Comparison of ENCODE assay signal across 20 cellular contexts in the genomic region with DNA sequence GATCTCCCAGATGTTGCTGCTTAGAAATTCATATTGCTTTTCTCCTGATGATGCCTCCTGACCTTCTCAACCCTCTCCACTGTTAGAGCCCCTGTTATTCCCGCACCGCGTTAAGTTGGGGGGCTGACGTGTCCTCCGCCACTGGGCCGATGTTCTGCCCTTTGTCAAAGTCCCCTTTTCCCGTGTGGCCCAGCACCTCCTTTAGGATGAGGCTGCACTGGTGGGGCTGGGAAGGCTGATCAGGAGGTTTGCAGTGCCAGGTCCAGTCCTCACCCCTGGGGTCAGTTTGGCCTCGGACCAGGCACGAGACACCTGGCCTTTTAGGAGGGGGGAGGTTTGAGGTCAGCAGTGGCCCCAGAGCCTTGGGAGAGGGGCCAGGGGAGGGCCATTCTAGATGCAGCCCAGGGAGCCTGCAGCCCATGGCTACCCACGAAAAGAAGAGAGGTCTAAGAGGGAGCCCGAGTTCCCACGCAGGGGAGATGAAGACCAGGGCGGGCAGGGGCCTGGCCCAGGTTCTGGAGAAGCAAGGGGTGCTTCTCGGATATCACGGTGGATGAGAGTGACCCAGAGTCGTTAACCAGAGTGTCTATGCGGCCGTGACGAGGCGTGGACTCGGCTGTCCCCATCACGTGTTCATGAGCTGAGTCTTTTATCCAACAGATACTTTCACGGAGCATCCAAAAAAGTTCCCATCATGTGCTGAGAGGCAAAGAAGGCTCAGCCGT.
DNase-seq lines count a peak whose midpoint lies in the region; ATAC-seq and TF ChIP-seq lines count a peak whose summit lies in the region.
"Had no signal": no experiment of that assay in that cellular context is flagged by ENCODE, and none has a peak within 500 bp of the region (broad histone marks: within the 10 kb centered on the region; RNA-seq: fewer than 3 reads in every experiment).

No MANE protein-coding gene starts in this region.

- no peak overlapping the region for H3K4me3 Mint-ChIP-seq in endodermal cell
- H3K4me3 Mint-ChIP-seq: CD8-positive, alpha-beta T cell; HFFc6 had no signal

- ATAC-seq in GM18870 (IDR thresholded peaks at IDR 0.05; ENCODE audit: unreplicated experiment) (no peak), GM19395 (IDR thresholded peaks at IDR 0.05; ENCODE audit: unreplicated experiment) (no peak)
- ATAC-seq: CD8-positive, alpha-beta T cell; GM12878; HepG2; Right ventricle myocardium inferior had no signal

- H3K9me3 ChIP-seq in right atrium auricular region = peaks cover 0 to 15% of the 10 kb centered on the region in 2 donors
- H3K9me3 ChIP-seq in left ventricle myocardium inferior (replicated peaks) = peaks cover 26% of the 10 kb centered on the region
- peaks cover 36% of the 10 kb centered on the region for H3K9me3 ChIP-seq in endodermal cell (ENCODE audit: control insufficient read depth, low read length)
- H3K9me3 ChIP-seq in osteoblast (ENCODE audit: low read depth, low read length) = no peaks in the 10 kb centered on the region

- no peaks in the 10 kb centered on the region for H3K4me1 Mint-ChIP-seq in endodermal cell

- no peak overlapping the region for H2AFZ ChIP-seq in osteoblast (ENCODE audit: low read length)

- H3K36me3 ChIP-seq in right atrium auricular region (no peaks in the 10 kb centered on the region), left ventricle myocardium inferior (no peaks in the 10 kb centered on the region), endodermal cell (ENCODE audit: control insufficient read depth, insufficient read depth, low read length) (no peaks in the 10 kb centered on the region), osteoblast (ENCODE audit: insufficient read depth, low read length) (no peaks in the 10 kb centered on the region)
- H3K36me3 ChIP-seq: BLaER1 had no signal

- H3K27ac ChIP-seq in right atrium auricular region (no peak overlapping the region), left ventricle myocardium inferior (replicated peaks) (no peak overlapping the region), endodermal cell (ENCODE audit: low read depth, low read length) (no peak overlapping the region), osteoblast (ENCODE audit: low read depth, low read length) (no peak overlapping the region)
- H3K27ac ChIP-seq: BLaER1 had no signal

- no peaks in the 10 kb centered on the region for H3K79me2 ChIP-seq in osteoblast (ENCODE audit: insufficient read depth, low read length)

- H3K4me2 ChIP-seq in osteoblast (ENCODE audit: insufficient read depth, low read length) = no peak overlapping the region
- H3K4me2 ChIP-seq: BLaER1 had no signal

- H3K4me3 ChIP-seq in right atrium auricular region = no peak overlapping the region
- H3K4me3 ChIP-seq in left ventricle myocardium inferior = no peak overlapping the region
- no peak overlapping the region for H3K4me3 ChIP-seq in endodermal cell (ENCODE audit: low read length)
- H3K4me3 ChIP-seq in osteoblast (ENCODE audit: insufficient read depth, low read length) = no peak overlapping the region
- H3K4me3 ChIP-seq: BLaER1, GM12878 had no signal

- H3K36me3 Mint-ChIP-seq in endodermal cell (ENCODE audit: low read depth) = no peaks in the 10 kb centered on the region
- H3K36me3 Mint-ChIP-seq: CD8-positive, alpha-beta T cell had no signal

- H3K27me3 ChIP-seq in right atrium auricular region = no peaks in the 10 kb centered on the region
- peaks cover 28% of the 10 kb centered on the region for H3K27me3 ChIP-seq in left ventricle myocardium inferior (ENCODE audit: low read depth)
- H3K27me3 ChIP-seq in endodermal cell (ENCODE audit: control insufficient read depth, insufficient read depth, low read length, poor library complexity, severe bottlenecking) = no peaks in the 10 kb centered on the region
- H3K27me3 ChIP-seq in osteoblast (ENCODE audit: insufficient read depth, low read length) = no peaks in the 10 kb centered on the region

- TF ChIP-seq CTCF in right atrium auricular region (IDR thresholded peaks at IDR 0.05) = no peak
- TF ChIP-seq CTCF in left ventricle myocardium inferior (IDR thresholded peaks at IDR 0.05; ENCODE audit: borderline replicate concordance) = no peak
- TF ChIP-seq CTCF in endodermal cell (conservative IDR thresholded peaks at IDR 0.05) = no peak
- no peak for TF ChIP-seq CTCF in osteoblast (IDR thresholded peaks at IDR 0.05; ENCODE audit: extremely low read depth, low read depth, low read length)

- intact Hi-C loops in left ventricle myocardium inferior (cut with micrococcal nuclease) = no loop called here

- H3K27me3 Mint-ChIP-seq in endodermal cell (ENCODE audit: insufficient read depth) = peaks cover 1% of the 10 kb centered on the region

- no peaks in the 10 kb centered on the region for H3K4me1 ChIP-seq in right atrium auricular region
- H3K4me1 ChIP-seq in left ventricle myocardium inferior = no peaks in the 10 kb centered on the region
- H3K4me1 ChIP-seq in endodermal cell (ENCODE audit: control insufficient read depth, insufficient read depth, low read length) = no peaks in the 10 kb centered on the region
- H3K4me1 ChIP-seq in osteoblast (ENCODE audit: insufficient read depth, low read length) = no peaks in the 10 kb centered on the region

- H3K9ac ChIP-seq in endodermal cell (ENCODE audit: extremely low read depth, low read length, poor library complexity, severe bottlenecking) = no peak overlapping the region
- H3K9ac ChIP-seq: BLaER1 had no signal

- peak; percentile 43 for DNase-seq in right atrium auricular region (ENCODE audit: low spot score)
- DNase-seq in left ventricle myocardium inferior = no peak
- peak; percentile 31 for DNase-seq in endodermal cell
- peak; percentile 67 for DNase-seq in osteoblast (ENCODE audit: insufficient read length, low spot score, missing footprints)
- no peak for DNase-seq in NOMO-1 (lab: John Stamatoyannopoulos, UW; ENCODE audit: unreplicated experiment in 2 of 2)
- no peak for DNase-seq in occipital lobe (lab: John Stamatoyannopoulos, UW)
- DNase-seq: Calu3, DMS53, EL, HFFc6, KBM-7, NCI-H1105, NCI-H2081 had no signal

- H3K27ac Mint-ChIP-seq in endodermal cell = no peak overlapping the region
- H3K27ac Mint-ChIP-seq: CD8-positive, alpha-beta T cell; HFFc6 had no signal

- WGBS in endodermal cell (ENCODE audit: insufficient coverage in 1 of 2, insufficient read length in 1 of 2), 2 experiments = 80 to 82% methylated on average over 15 to 24 of the region's 24 CpGs

- peaks cover 10% of the 10 kb centered on the region for H3K9me3 Mint-ChIP-seq in endodermal cell
- H3K9me3 Mint-ChIP-seq: HFFc6 had no signal

- H4K20me1 ChIP-seq in osteoblast (ENCODE audit: insufficient read depth, low read length) = no peaks in the 10 kb centered on the region

Comparison
In these comparisons a context has a peak if more than half of its experiments do, and no peak if none do; other contexts are left out.
1. DNase-seq: peak in right atrium auricular region (single experiment), endodermal cell (single experiment) and osteoblast (single experiment); none in left ventricle myocardium inferior (single experiment), NOMO-1 (0 of 2) and occipital lobe (single experiment).